ENCODE assay signal across 8 cellular contexts in genomic region chr1:155609515-155610256, GRCh38. TPM values are rescaled to one million over a fixed set of nuclear protein-coding genes. Genes with fewer than 3 reads are reported as not detected.
DNase-seq lines count a peak whose midpoint lies in the region; ATAC-seq and TF ChIP-seq lines count a peak whose summit lies in the region.

TSS of gene MSTO1 (plus strand) at chr1:155610218. CDS start at chr1:155610249, 31 bp downstream.

- peak within 1 kb of the TSS; percentile 59 for H2AFZ ChIP-seq in SU-DHL-6 (ENCODE audit: low read depth, low read length, severe bottlenecking)

- WGBS in ovary, 3 donors = 6 to 12% (median 6%) methylated on average over 31 to 46 of the region's 47 CpGs
- WGBS in thyroid gland, 2 donors = 16 to 22% methylated on average over 18 to 27 of the region's 47 CpGs

- no peaks in the 10 kb centered on the region for H3K36me3 ChIP-seq in SU-DHL-6 (ENCODE audit: low read length)
- H3K36me3 ChIP-seq in ovary = no peaks in the 10 kb centered on the region
- peaks cover 0 to 7% of the 10 kb centered on the region in 2 donors for H3K36me3 ChIP-seq in thyroid gland

- intact Hi-C loops in head of caudate nucleus (cut with DNase I) (no loop called here), ovary (cut with DNase I) (loop anchor here in 1 of 4 donors (5.0 kb wide), 1 partner anchor 47 kb away; the partner anchor contains the start of gene ASH1L), thyroid gland (cut with DNase I) (no loop called here)

- H3K9ac ChIP-seq in SU-DHL-6 (ENCODE audit: low read length) = peak within 1 kb of the TSS; percentile 85

- no peak for TF ChIP-seq EP300 in ovary (IDR thresholded peaks at IDR 0.05)

- H3K9me3 ChIP-seq in SU-DHL-6 (ENCODE audit: insufficient read depth, low read length) (no peaks in the 10 kb centered on the region), ovary (no peaks in the 10 kb centered on the region), thyroid gland (no peaks in the 10 kb centered on the region)

- peaks cover 11% of the 10 kb centered on the region for H3K36me3 Mint-ChIP-seq in activated naive CD8-positive, alpha-beta T cell treated with anti-CD3 and anti-CD28 coated beads, Interleukin-2, amount 10 ng/mL, durations not matched to agents 7 days and 5 days

- H3K27ac Mint-ChIP-seq in activated naive CD8-positive, alpha-beta T cell treated with anti-CD3 and anti-CD28 coated beads, Interleukin-2, amount 10 ng/mL, durations not matched to agents 7 days and 5 days = peak within 1 kb of the TSS; percentile 82

- peak; percentile 85 for TF ChIP-seq POLR2A in GM10847 (IDR thresholded peaks at IDR 0.05; ENCODE audit: extremely low read depth, insufficient read length)
- no peak for TF ChIP-seq POLR2A in ovary (IDR thresholded peaks at IDR 0.05)
- peak in 1 of 2 donors; percentile 48 for TF ChIP-seq POLR2A in thyroid gland (IDR thresholded peaks at IDR 0.05)

- POLR2A ChIA-PET in activated naive CD8-positive, alpha-beta T cell treated with anti-CD3 and anti-CD28 coated beads, Interleukin-2, amount 10 ng/mL, durations not matched to agents 7 days and 5 days (lab: Charles Lee) = interaction anchor here (1.4 kb wide), 1 partner anchor 286 kb away, joined by 4 read pairs; no protein-coding TSS in a partner anchor

- H3K4me1 ChIP-seq in ovary (ENCODE audit: insufficient read depth) (no peaks in the 10 kb centered on the region), thyroid gland (no peaks in the 10 kb centered on the region)

- DNase-seq in NCI-H128 (lab: John Stamatoyannopoulos, UW; ENCODE audit: unreplicated experiment) (peak; percentile 97), head of caudate nucleus (peak; percentile 92 to 99 (median 98)), ovary (peak; percentile 94 to 96 (median 95)), thyroid gland (peak; percentile 97 to 98)
- DNase-seq in activated naive CD8-positive, alpha-beta T cell treated with anti-CD3 and anti-CD28 coated beads, Interleukin-2, amount 10 ng/mL, durations not matched to agents 7 days and 5 days = peak; percentile 88

- H3K4me3 ChIP-seq in SU-DHL-6 (ENCODE audit: insufficient read depth, low read length, poor library complexity, severe bottlenecking) (peak within 1 kb of the TSS; percentile 74), ovary (peak within 1 kb of the TSS; percentile 58), thyroid gland (replicated peaks in 1 of 3) (peak within 1 kb of the TSS; percentile 20 to 39 (median 32))

- H3K4me3 Mint-ChIP-seq in activated naive CD8-positive, alpha-beta T cell treated with anti-CD3 and anti-CD28 coated beads, Interleukin-2, amount 10 ng/mL, durations not matched to agents 7 days and 5 days = peak within 1 kb of the TSS; percentile 92

- no peaks in the 10 kb centered on the region for H3K27me3 Mint-ChIP-seq in activated naive CD8-positive, alpha-beta T cell treated with anti-CD3 and anti-CD28 coated beads, Interleukin-2, amount 10 ng/mL, durations not matched to agents 7 days and 5 days

- no peaks in the 10 kb centered on the region for H3K79me2 ChIP-seq in SU-DHL-6 (ENCODE audit: insufficient read depth, low read length)

- no peaks in the 10 kb centered on the region for H4K20me1 ChIP-seq in SU-DHL-6 (ENCODE audit: low read depth, low read length)

- peaks cover 3% of the 10 kb centered on the region for H3K4me1 Mint-ChIP-seq in activated naive CD8-positive, alpha-beta T cell treated with anti-CD3 and anti-CD28 coated beads, Interleukin-2, amount 10 ng/mL, durations not matched to agents 7 days and 5 days

- no peaks in the 10 kb centered on the region for H3K9me2 ChIP-seq in SU-DHL-6 (replicated peaks; ENCODE audit: insufficient read depth, low read length)

- peak; percentile 92 for ATAC-seq in HG02678 (IDR thresholded peaks at IDR 0.05; ENCODE audit: unreplicated experiment)
- peak; percentile 98 for ATAC-seq in activated naive CD8-positive, alpha-beta T cell treated with anti-CD3 and anti-CD28 coated beads, Interleukin-2, amount 10 ng/mL, durations not matched to agents 7 days and 5 days (ENCODE audit: low read depth)

- H3K9me3 Mint-ChIP-seq in activated naive CD8-positive, alpha-beta T cell treated with anti-CD3 and anti-CD28 coated beads, Interleukin-2, amount 10 ng/mL, durations not matched to agents 7 days and 5 days = no peaks in the 10 kb centered on the region

- H3K27ac ChIP-seq in SU-DHL-6 (ENCODE audit: low read depth, low read length) (peak within 1 kb of the TSS; percentile 81), ovary (peak within 1 kb of the TSS in 1 of 2 donors; percentile 66), thyroid gland (peak within 1 kb of the TSS in 2 of 3 donors; percentile 15 to 17)

- H3K4me2 ChIP-seq in SU-DHL-6 (ENCODE audit: low read depth, low read length, poor library complexity, severe bottlenecking) = peak within 1 kb of the TSS; percentile 88

- TF ChIP-seq CTCF in SU-DHL-6 (IDR thresholded peaks at IDR 0.05; ENCODE audit: insufficient read depth, low read length, poor library complexity, severe bottlenecking) = no peak
- TF ChIP-seq CTCF in ovary (IDR thresholded peaks at IDR 0.05) = no peak
- TF ChIP-seq CTCF in thyroid gland (IDR thresholded peaks at IDR 0.05) = no peak

- peaks cover 25% of the 10 kb centered on the region for H3F3A ChIP-seq in SU-DHL-6 (ENCODE audit: insufficient read depth)

- H3K27me3 ChIP-seq in SU-DHL-6 (ENCODE audit: low read length) (no peaks in the 10 kb centered on the region), ovary (no peaks in the 10 kb centered on the region), thyroid gland (no peaks in the 10 kb centered on the region)

RNA-seq across cellular contexts. Expression of gene MSTO1, which starts in this region (rescaled TPM):
- total RNA-seq in activated naive CD8-positive, alpha-beta T cell treated with anti-CD3 and anti-CD28 coated beads, Interleukin-2, amount 10 ng/mL, durations not matched to agents 7 days and 5 days = 10 to 100 TPM; 69.0 to 74.5 TPM
- 10 to 100 TPM; 13.8 to 96.2 (median 51.5) TPM for total RNA-seq in ovary
- polyA plus RNA-seq in ovary = 10 to 100 TPM; 26.2 to 38.9 TPM
- total RNA-seq in thyroid gland = 10 to 100 TPM in 3 of 4 donors, 1 to 10 TPM in 1; 8.3 to 31.9 (median 18.6) TPM
